In genomic region chr5:79181419-79182022, GRCh38 we compare ENCODE assay signal across 17 cellular contexts. TPM values are rescaled to one million over a fixed set of nuclear protein-coding genes. Genes with fewer than 3 reads are reported as not detected.
DNase-seq lines count a peak whose midpoint lies in the region; ATAC-seq and TF ChIP-seq lines count a peak whose summit lies in the region.
"Had no signal": no experiment of that assay in that cellular context is flagged by ENCODE, and none has a peak within 500 bp of the region (broad histone marks: within the 10 kb centered on the region; RNA-seq: fewer than 3 reads in every experiment).

No MANE protein-coding gene starts in this region.

- H3K9me2 ChIP-seq in Loucy (replicated peaks; ENCODE audit: low read depth, low read length) = no peaks in the 10 kb centered on the region
- H3K9me2 ChIP-seq in Karpas-422 (replicated peaks; ENCODE audit: insufficient read depth, low read length) = no peaks in the 10 kb centered on the region

- peaks cover 2% of the 10 kb centered on the region for H3K4me1 Mint-ChIP-seq in activated CD8-positive, alpha-beta memory T cell treated with anti-CD3 and anti-CD28 coated beads, Interleukin-2, amount 10 ng/mL, durations not matched to agents 7 days and 5 days
- H3K4me1 Mint-ChIP-seq: memory B cell had no signal

- no peaks in the 10 kb centered on the region for H3K79me2 ChIP-seq in Loucy (ENCODE audit: insufficient read depth, low read length)
- H3K79me2 ChIP-seq in mammary epithelial cell (ENCODE audit: insufficient read depth, low read length) = no peaks in the 10 kb centered on the region
- no peaks in the 10 kb centered on the region for H3K79me2 ChIP-seq in Karpas-422 (ENCODE audit: low read length)

- intact Hi-C loops in mammary epithelial cell (cut with micrococcal nuclease) = no loop called here
- intact Hi-C loops in left lung (cut with DNase I) = no loop called here

- H2AFZ ChIP-seq in Loucy (ENCODE audit: low read length) = peak overlapping the region; percentile 61
- peak overlapping the region; percentile 1 for H2AFZ ChIP-seq in mammary epithelial cell (ENCODE audit: low read depth, low read length)
- H2AFZ ChIP-seq in Karpas-422 (ENCODE audit: low read length) = no peak overlapping the region

- H3K9me3 Mint-ChIP-seq in activated CD8-positive, alpha-beta memory T cell treated with anti-CD3 and anti-CD28 coated beads, Interleukin-2, amount 10 ng/mL, durations not matched to agents 7 days and 5 days (ENCODE audit: low read depth) = no peaks in the 10 kb centered on the region
- H3K9me3 Mint-ChIP-seq: activated T-cell treated with anti-CD3 and anti-CD28 coated beads, Interleukin-2, amount 50 U/mL, for 4 hours; CD4-positive, CD25-positive, alpha-beta regulatory T cell; effector memory CD8-positive, alpha-beta T cell; memory B cell had no signal

- H3K36me3 Mint-ChIP-seq in activated CD8-positive, alpha-beta memory T cell treated with anti-CD3 and anti-CD28 coated beads, Interleukin-2, amount 10 ng/mL, durations not matched to agents 7 days and 5 days = no peaks in the 10 kb centered on the region
- H3K36me3 Mint-ChIP-seq: CD4-positive, CD25-positive, alpha-beta regulatory T cell; memory B cell had no signal

- H4K20me1 ChIP-seq in Loucy (ENCODE audit: insufficient read depth, low read length, poor library complexity, severe bottlenecking) = no peaks in the 10 kb centered on the region
- H4K20me1 ChIP-seq in mammary epithelial cell (ENCODE audit: insufficient read depth, low read length) = no peaks in the 10 kb centered on the region
- no peaks in the 10 kb centered on the region for H4K20me1 ChIP-seq in Karpas-422 (ENCODE audit: insufficient read depth, low read depth, low read length)

- TF ChIP-seq CTCF in Loucy (conservative IDR thresholded peaks at IDR 0.05; ENCODE audit: low read length) = no peak
- no peak for TF ChIP-seq CTCF in mammary epithelial cell (conservative IDR thresholded peaks at IDR 0.05 in 1 of 2, IDR thresholded peaks at IDR 0.05 in 1 of 2; ENCODE audit: extremely low read depth in 1 of 2, insufficient read depth in 1 of 2, low read depth in 1 of 2, low read length in 2 of 2)
- TF ChIP-seq CTCF in left lung (IDR thresholded peaks at IDR 0.05) = no peak

- CTCF ChIA-PET in mammary epithelial cell (lab: Charles Lee; ENCODE audit: low non-redundant PET) = no interaction called here
- CTCF ChIA-PET in activated CD8-positive, alpha-beta memory T cell treated with anti-CD3 and anti-CD28 coated beads, Interleukin-2, amount 10 ng/mL, durations not matched to agents 7 days and 5 days (lab: Charles Lee) = no interaction called here

- ATAC-seq in left lung = peak; percentile 46
- no peak for ATAC-seq in activated CD8-positive, alpha-beta memory T cell treated with anti-CD3 and anti-CD28 coated beads, Interleukin-2, amount 10 ng/mL, durations not matched to agents 7 days and 5 days
- ATAC-seq: activated CD4-positive, CD25-positive, alpha-beta regulatory T cell treated with anti-CD3 and anti-CD28 coated beads, Interleukin-2, amount 50 U/mL, for 24 hours; activated T-cell treated with anti-CD3 and anti-CD28 coated beads, Interleukin-2, amount 50 U/mL, for 4 hours; effector memory CD8-positive, alpha-beta T cell had no signal

- peaks cover 6% of the 10 kb centered on the region for H3K4me1 ChIP-seq in Loucy (ENCODE audit: insufficient read depth, low read length, poor library complexity, severe bottlenecking)
- H3K4me1 ChIP-seq in mammary epithelial cell (ENCODE audit: insufficient read depth, low read length) = no peaks in the 10 kb centered on the region
- H3K4me1 ChIP-seq in left lung = no peaks in the 10 kb centered on the region
- no peaks in the 10 kb centered on the region for H3K4me1 ChIP-seq in Karpas-422 (ENCODE audit: low read length)

- H3F3A ChIP-seq in Loucy (ENCODE audit: low read depth) = no peaks in the 10 kb centered on the region

- no CpG with 5 or more reads among the region's 1 CpG for WGBS in mammary epithelial cell (ENCODE audit: low coverage, missing lambda C conversion rate)

- no peak overlapping the region for H3K4me3 ChIP-seq in Loucy (ENCODE audit: low read length, poor library complexity, severe bottlenecking)
- H3K4me3 ChIP-seq in mammary epithelial cell (replicated peaks in 1 of 3; ENCODE audit: insufficient read depth in 1 of 3, low read depth in 2 of 3, low read length in 3 of 3) = no peak overlapping the region
- H3K4me3 ChIP-seq in left lung = no peak overlapping the region
- no peak overlapping the region for H3K4me3 ChIP-seq in Karpas-422 (ENCODE audit: low read length)
- H3K4me3 ChIP-seq: stomach had no signal

- DNase-seq in EH (ENCODE audit: low read depth) = peak; percentile 27
- peak; percentile 26 for DNase-seq in mammary epithelial cell
- DNase-seq in left lung = no peak
- DNase-seq in Karpas-422 = no peak
- DNase-seq in SK-N-DZ (ENCODE audit: low spot score) = no peak
- DNase-seq in SW480 (ENCODE audit: low spot score) = no peak
- no peak for DNase-seq in activated CD8-positive, alpha-beta memory T cell treated with anti-CD3 and anti-CD28 coated beads, Interleukin-2, amount 10 ng/mL, durations not matched to agents 7 days and 5 days
- DNase-seq: activated T-cell treated with anti-CD3 and anti-CD28 coated beads, Interleukin-2, amount 50 U/mL, for 4 hours; CD4-positive, CD25-positive, alpha-beta regulatory T cell; effector memory CD8-positive, alpha-beta T cell; hippocampal formation; NCI-H2171 treated with DMSO at 0.1 percent for 48 hours; stimulated activated CD4-positive, alpha-beta T cell treated with anti-CD3 and anti-CD28 coated beads, Interleukin-4, amount 100 ng/mL, for 4 hours; stomach had no signal

- H3K36me3 ChIP-seq in Loucy (ENCODE audit: insufficient read depth, low read length) (no peaks in the 10 kb centered on the region), mammary epithelial cell (ENCODE audit: insufficient read depth, low read length) (no peaks in the 10 kb centered on the region), left lung (no peaks in the 10 kb centered on the region), Karpas-422 (ENCODE audit: insufficient read depth, low read length) (no peaks in the 10 kb centered on the region)
- H3K36me3 ChIP-seq: stomach had no signal

- H3K27ac Mint-ChIP-seq in activated CD8-positive, alpha-beta memory T cell treated with anti-CD3 and anti-CD28 coated beads, Interleukin-2, amount 10 ng/mL, durations not matched to agents 7 days and 5 days = no peak overlapping the region
- H3K27ac Mint-ChIP-seq: effector memory CD8-positive, alpha-beta T cell; memory B cell had no signal

- H3K9ac ChIP-seq in Loucy (ENCODE audit: low read depth, low read length, poor library complexity, severe bottlenecking) = no peak overlapping the region
- no peak overlapping the region for H3K9ac ChIP-seq in mammary epithelial cell (ENCODE audit: insufficient read depth, low read length)
- H3K9ac ChIP-seq in Karpas-422 (ENCODE audit: low read length) = no peak overlapping the region

- H3K9me3 ChIP-seq in Loucy (ENCODE audit: insufficient read depth, low read depth, low read length) (no peaks in the 10 kb centered on the region), mammary epithelial cell (replicated peaks; ENCODE audit: insufficient read depth, low read length) (no peaks in the 10 kb centered on the region), left lung (no peaks in the 10 kb centered on the region), Karpas-422 (ENCODE audit: low read length) (no peaks in the 10 kb centered on the region)
- H3K9me3 ChIP-seq: stomach had no signal

- dilution Hi-C loops in mammary epithelial cell (cut with HindIII; ENCODE audit: low sequenced_read_pairs) = no loop called here

- peaks cover 6% of the 10 kb centered on the region for H3K27me3 Mint-ChIP-seq in activated CD8-positive, alpha-beta memory T cell treated with anti-CD3 and anti-CD28 coated beads, Interleukin-2, amount 10 ng/mL, durations not matched to agents 7 days and 5 days
- H3K27me3 Mint-ChIP-seq: CD4-positive, CD25-positive, alpha-beta regulatory T cell; effector memory CD8-positive, alpha-beta T cell; memory B cell had no signal

- in situ Hi-C loops in mammary epithelial cell (cut with MboI; ENCODE audit: low sequenced_read_pairs in 2 of 2) = no loop called here

- no TSS peak for BruUV-seq in mammary epithelial cell (replicated peaks; lab: Mats Ljungman, UMichigan)

- H3K27me3 ChIP-seq in Loucy (ENCODE audit: insufficient read depth, low read length, poor library complexity, severe bottlenecking) (no peaks in the 10 kb centered on the region), mammary epithelial cell (ENCODE audit: insufficient read depth, low read length) (no peaks in the 10 kb centered on the region), left lung (no peaks in the 10 kb centered on the region), Karpas-422 (ENCODE audit: low read length) (no peaks in the 10 kb centered on the region)
- H3K27me3 ChIP-seq: stomach had no signal

- H3K4me2 ChIP-seq in Loucy (ENCODE audit: low read depth, low read length, poor library complexity, severe bottlenecking) (no peak overlapping the region), mammary epithelial cell (ENCODE audit: insufficient read depth, low read depth, low read length) (no peak overlapping the region), Karpas-422 (ENCODE audit: low read depth, low read length, poor library complexity, severe bottlenecking) (no peak overlapping the region)

- H3K4me3 Mint-ChIP-seq in activated CD8-positive, alpha-beta memory T cell treated with anti-CD3 and anti-CD28 coated beads, Interleukin-2, amount 10 ng/mL, durations not matched to agents 7 days and 5 days = no peak overlapping the region
- H3K4me3 Mint-ChIP-seq: activated T-cell treated with anti-CD3 and anti-CD28 coated beads, Interleukin-2, amount 50 U/mL, for 4 hours; CD4-positive, CD25-positive, alpha-beta regulatory T cell; effector memory CD8-positive, alpha-beta T cell; memory B cell had no signal

- no peak overlapping the region for H3K27ac ChIP-seq in mammary epithelial cell (ENCODE audit: insufficient read depth, low read depth, low read length)
- no peak overlapping the region for H3K27ac ChIP-seq in left lung
- no peak overlapping the region for H3K27ac ChIP-seq in Karpas-422 (ENCODE audit: low read length)
- H3K27ac ChIP-seq: stomach had no signal

RNA-seq across cellular contexts. Expression of gene JMY, which starts 54.4 kb away (rescaled TPM):
- total RNA-seq in mammary epithelial cell = 10 to 100 TPM in 1 of 2 donors, 1 to 10 TPM in 1; 7.5 to 16.8 TPM
- polyA plus RNA-seq in mammary epithelial cell = 1.5 TPM
- 3.2 TPM for polyA minus RNA-seq in mammary epithelial cell
- 10 to 100 TPM in 1 of 2 donors, 1 to 10 TPM in 1; 6.2 to 11.4 TPM for total RNA-seq in left lung
- total RNA-seq in Karpas-422 (2014; rRNA removed; shearing (Covaris generic); ENCODE audit: low replicate concordance) = not detected in 2 replicates
- polyA plus RNA-seq in SK-N-DZ (2014; cell fraction: cytosol; rRNA removed) = 7.1 and 8.2 TPM in 2 replicates
- 11.5 and 12.4 TPM in 2 replicates for polyA plus RNA-seq in SK-N-DZ (2014; cell fraction: nucleus; rRNA removed)
- 1 to 10 TPM; 5.1 to 6.1 TPM for total RNA-seq in activated CD8-positive, alpha-beta memory T cell treated with anti-CD3 and anti-CD28 coated beads, Interleukin-2, amount 10 ng/mL, durations not matched to agents 7 days and 5 days

Comparison
In these comparisons a context has a peak if more than half of its experiments do, and no peak if none do; other contexts are left out.
1. DNase-seq: peak in EH (single experiment) and mammary epithelial cell (single experiment); none in left lung (0 of 2), Karpas-422 (single experiment), SK-N-DZ (single experiment), SW480 (single experiment) and activated CD8-positive, alpha-beta memory T cell treated with anti-CD3 and anti-CD28 coated beads, Interleukin-2, amount 10 ng/mL, durations not matched to agents 7 days and 5 days (single experiment).